In genomic region chr19:11597202-11598102, GRCh38 we compare ENCODE assay signal across 8 cellular contexts. TPM values are rescaled to one million over a fixed set of nuclear protein-coding genes. Genes with fewer than 3 reads are reported as not detected.
DNase-seq lines count a peak whose midpoint lies in the region; ATAC-seq and FAIRE-seq lines count a peak whose summit lies in the region.

Gene ZNF627 (plus strand): TSS chr19:11597483. CDS start chr19:11597628, 145 bp downstream.

- peak within 1 kb of the TSS; percentile 77 for H3K4me3 ChIP-seq in mesodermal cell (ENCODE audit: extremely low read depth, insufficient read depth, low read length, poor library complexity, severe bottlenecking)

- H3K9me3 ChIP-seq in mesodermal cell (ENCODE audit: control insufficient read depth, low read length), result peaks cover 15% of the 10 kb centered on the region

- in situ Hi-C loops in Caki2 (cut with HindIII; ENCODE audit: low pct_unique_long_range_greater_than_20kb, low sequenced_read_pairs), result no loop called here

- ATAC-seq in GM21367 (IDR thresholded peaks at IDR 0.05; ENCODE audit: unreplicated experiment), result peak; percentile 91

- H3K36me3 ChIP-seq in mesodermal cell (ENCODE audit: control insufficient read depth, insufficient read depth, low read length), result peaks cover 42% of the 10 kb centered on the region

- FAIRE-seq in HTR-8/SVneo (lab: Jason Lieb, UNC) (peak; percentile 93), endometrium (lab: Jason Lieb, UNC) (peak; percentile 96)

- H3K4me1 ChIP-seq in mesodermal cell (ENCODE audit: control insufficient read depth, insufficient read depth, low read length, poor library complexity, severe bottlenecking), result peaks cover 8% of the 10 kb centered on the region

- WGBS in mesodermal cell (ENCODE audit: insufficient coverage in 2 of 2), 2 experiments, result 0% methylated on average over 46 to 47 of the region's 67 CpGs

- peak within 1 kb of the TSS; percentile 99 for H3K27ac ChIP-seq in mesodermal cell (ENCODE audit: low read depth, low read length, severe bottlenecking)

- peak; percentile 96 for DNase-seq in Caki2 (ENCODE audit: low read depth)
- peak; percentile 99 for DNase-seq in HTR-8/SVneo (ENCODE audit: insufficient read length, low spot score)
- peak; percentile 98 for DNase-seq in NOMO-1 treated with dmso at 0.1 percent for 144 hours (lab: John Stamatoyannopoulos, UW; ENCODE audit: unreplicated experiment)
- DNase-seq in activated CD8-positive, alpha-beta memory T cell treated with anti-CD3 and anti-CD28 coated beads, Interleukin-2, amount 50 U/mL, for 24 hours (ENCODE audit: extremely low read depth), result peak; percentile 95
- DNase-seq in stimulated activated CD8-positive, alpha-beta memory T cell treated with anti-CD3 and anti-CD28 coated beads, Interleukin-15, amount 100 ng/mL, for 4 hours (ENCODE audit: low read depth in 2 of 2), result peak; percentile 91 to 96

RNA-seq across cellular contexts. Expression of gene ZNF627, which starts in this region (rescaled TPM):
- 26.2 and 34.4 TPM in 2 replicates for total RNA-seq in Caki2 (2014; rRNA removed; shearing (Covaris generic); ENCODE audit: low replicate concordance)
- polyA plus RNA-seq in mesodermal cell (2013, experiment 1 of 2), result 23.5 TPM
- 22.9 TPM for polyA plus RNA-seq in mesodermal cell (2013, experiment 2 of 2)

Comparison
In these comparisons a context has a peak if more than half of its experiments do, and no peak if none do; other contexts are left out.
1. Peak in every context shown above with its lines: DNase-seq, ATAC-seq, H3K4me3 ChIP-seq and H3K27ac ChIP-seq.